ENCODE assay signal across 10 cellular contexts in the genomic region with DNA sequence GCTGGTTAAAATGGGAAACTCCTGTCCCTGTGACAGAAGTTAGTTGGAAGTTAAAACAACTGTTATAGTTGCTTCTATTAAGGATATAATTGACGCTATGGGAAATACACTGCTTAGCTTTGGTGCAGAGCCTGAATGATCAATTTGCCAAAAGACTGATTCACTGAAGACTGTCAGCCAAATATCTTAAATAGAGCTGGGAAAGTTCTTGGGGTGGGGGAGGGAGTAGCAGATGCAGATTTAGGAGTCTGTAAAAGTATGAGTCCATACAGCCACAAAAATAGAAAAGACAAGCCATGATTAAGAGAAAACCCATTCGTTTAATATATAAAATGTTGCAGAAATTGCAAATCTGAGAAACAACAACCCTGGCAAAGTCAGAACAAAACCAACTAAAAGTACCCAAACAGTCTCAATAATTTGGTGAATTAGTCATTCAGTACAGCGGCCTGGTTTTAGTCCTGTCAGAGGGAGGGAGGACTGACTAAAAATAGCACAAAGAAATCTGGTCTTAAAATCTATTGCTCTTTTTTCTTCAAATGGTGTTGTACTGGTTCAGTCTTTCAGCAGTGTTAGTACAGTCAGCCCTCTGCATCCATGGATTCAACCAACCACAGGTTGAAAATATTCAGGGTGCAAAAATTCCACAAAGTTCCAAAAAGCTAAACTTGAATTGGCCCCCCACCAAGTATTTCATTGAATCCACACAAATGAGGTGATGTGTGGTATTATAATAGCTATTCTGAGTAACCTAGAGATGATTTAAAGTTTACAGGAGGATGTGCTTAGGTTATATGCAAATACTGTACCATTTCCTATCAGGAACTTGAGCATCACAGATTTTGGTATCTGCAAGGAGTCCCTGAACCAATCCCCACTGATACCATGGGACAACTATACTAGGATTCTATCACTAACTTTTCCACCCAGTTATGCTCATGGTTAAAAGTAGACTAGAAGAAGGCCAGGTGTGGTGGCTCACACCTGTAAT. TPM values are rescaled to one million over a fixed set of nuclear protein-coding genes. Genes with fewer than 3 reads are reported as not detected.
DNase-seq lines count a peak whose midpoint lies in the region; ATAC-seq, FAIRE-seq and TF ChIP-seq lines count a peak whose summit lies in the region.
"Had no signal": no experiment of that assay in that cellular context is flagged by ENCODE, and none has a peak within 500 bp of the region (broad histone marks: within the 10 kb centered on the region; RNA-seq: fewer than 3 reads in every experiment).

No MANE protein-coding gene starts in this region.

- no peak for TF ChIP-seq RAD21 in GM12878 (IDR thresholded peaks at IDR 0.05; ENCODE audit: insufficient read depth, low read depth, low read length)

- no peak for TF ChIP-seq EP300 in GM12878 (IDR thresholded peaks at IDR 0.05; ENCODE audit: borderline replicate concordance in 1 of 2, control insufficient read depth in 1 of 2, low read depth in 2 of 2, low read length in 2 of 2)

- H3K36me3 Mint-ChIP-seq in Caco-2 (ENCODE audit: insufficient read depth, unreplicated experiment): peaks cover 28% of the 10 kb centered on the region

- no peak for DNase-seq in activated CD4-positive, CD25-positive, alpha-beta regulatory T cell treated with anti-CD3 and anti-CD28 coated beads, Interleukin-2, amount 50 U/mL, for 72 hours
- DNase-seq in GM12878 (ENCODE audit: low read depth, low spot score) (no peak), HK-2 (ENCODE audit: unreplicated experiment) (no peak), Caco-2 (no peak)
- no peak for DNase-seq in stimulated activated naive CD8-positive, alpha-beta T cell treated with anti-CD3 and anti-CD28 coated beads, Interleukin-15, Interleukin-2, amounts not matched to agents 100 U/mL and 50 U/mL, for 24 hours
- DNase-seq: psoas muscle had no signal

- in situ Hi-C loops in GM12878 (cut with MboI): no loop called here

- CTCF ChIA-PET in GM12878 (lab: Yijun Ruan, JAX) (interaction anchor here (1.0 to 5.4 kb wide), 6 partner anchors 9 to 225 kb away, joined by 3 to 34 read pairs (median 6); partner anchors contain the start of gene STK17A), Caco-2 (lab: Charles Lee) (interaction anchor here (1.5 kb wide), 1 partner anchor 30 kb away, joined by 4 read pairs; the partner anchor contains the start of gene STK17A)

- 1% methylated on average over 3 of the region's 3 CpGs for WGBS in GM12878 (ENCODE audit: insufficient coverage, insufficient replicate concordance, low lambda C conversion rate, missing lambda C conversion rate)

- H3K27me3 ChIP-seq in GM12878 (replicated peaks in 1 of 2; ENCODE audit: control insufficient read depth in 2 of 2, insufficient read depth in 2 of 2, low read length in 1 of 2) (no peaks in the 10 kb centered on the region), Caco-2 (replicated peaks; ENCODE audit: control insufficient read depth, insufficient read depth, low read length) (no peaks in the 10 kb centered on the region)

- POLR2A ChIA-PET in GM12878 (lab: Charles Lee) (interaction anchor here (0.6 to 1.8 kb wide), 6 partner anchors 9 to 28 kb away, joined by 3 to 5 read pairs (median 4); no protein-coding TSS in a partner anchor), Caco-2 (lab: Charles Lee) (no interaction called here)

- H3K4me3 ChIP-seq in GM12878 (no peak overlapping the region), Caco-2 (ENCODE audit: low read depth, low read length) (no peak overlapping the region)
- H3K4me3 ChIP-seq: psoas muscle had no signal

- no peaks in the 10 kb centered on the region for H3K9me3 Mint-ChIP-seq in Caco-2 (ENCODE audit: unreplicated experiment)

- SMC1A ChIA-PET in GM12878 (lab: Charles Lee; ENCODE audit: uncharacterized antibody, unreplicated experiment): interaction anchor here (0.6 to 2.1 kb wide), 11 partner anchors 9 to 87 kb away, joined by 3 to 9 read pairs (median 5); partner anchors contain the start of gene STK17A

- peaks cover 11% of the 10 kb centered on the region for H3K4me1 ChIP-seq in GM12878 (ENCODE audit: control insufficient read depth, insufficient read depth, low read length)
- H3K4me1 ChIP-seq in Caco-2: no peaks in the 10 kb centered on the region

- H3K4me3 Mint-ChIP-seq in Caco-2 (ENCODE audit: unreplicated experiment): no peak overlapping the region

- H3K36me3 ChIP-seq in GM12878 (ENCODE audit: control insufficient read depth in 2 of 2, insufficient read depth in 2 of 2, low read length in 1 of 2): peaks cover 20 to 53% of the 10 kb centered on the region in 2 experiments
- peaks cover 1% of the 10 kb centered on the region; the same call in 1 of the 2 replicates for H3K36me3 ChIP-seq in Caco-2 (ENCODE audit: control insufficient read depth, insufficient read depth, low read length)

- no peak for TF ChIP-seq POLR2A in GM12878 (IDR thresholded peaks at IDR 0.05; ENCODE audit: low read depth, low read length)

- ATAC-seq in activated CD4-positive, CD25-positive, alpha-beta regulatory T cell treated with anti-CD3 and anti-CD28 coated beads, Interleukin-2, amount 50 U/mL, for 24 hours: peak; percentile 91 to 93
- ATAC-seq in HG03095 (IDR thresholded peaks at IDR 0.05; ENCODE audit: unreplicated experiment) (peak; percentile 66), GM12878 (peak; percentile 78), GM18858 (IDR thresholded peaks at IDR 0.05; ENCODE audit: unreplicated experiment) (no peak)
- ATAC-seq in stimulated activated naive CD8-positive, alpha-beta T cell treated with anti-CD3 and anti-CD28 coated beads, Interleukin-15, Interleukin-2, amounts not matched to agents 100 U/mL and 50 U/mL, for 24 hours: peak; percentile 87

- H2AFZ ChIP-seq in GM12878 (ENCODE audit: control insufficient read depth, low read depth, low read length): no peak overlapping the region

- H3K27ac ChIP-seq in GM12878 (ENCODE audit: control insufficient read depth, insufficient read depth): peak overlapping the region; percentile 38; the same call in 1 of the 2 replicates
- H3K27ac ChIP-seq: 22Rv1, psoas muscle had no signal

- H3K9me3 ChIP-seq in GM12878 (replicated peaks; ENCODE audit: control insufficient read depth, insufficient read depth, low read length): no peaks in the 10 kb centered on the region
- no peaks in the 10 kb centered on the region for H3K9me3 ChIP-seq in Caco-2
- H3K9me3 ChIP-seq: psoas muscle had no signal

- H3K79me2 ChIP-seq in GM12878 (ENCODE audit: control insufficient read depth, insufficient read depth, low read length): peaks cover 56% of the 10 kb centered on the region

- H3K4me2 ChIP-seq in GM12878 (ENCODE audit: control insufficient read depth, insufficient read depth): peak overlapping the region; percentile 51

- TF ChIP-seq CTCF in GM12878 (IDR thresholded peaks at IDR 0.05 in 2 of 3, conservative IDR thresholded peaks at IDR 0.05 in 1 of 3; ENCODE audit: control insufficient read depth in 2 of 3, extremely low read depth in 1 of 3, insufficient read depth in 1 of 3, low read depth in 3 of 3, low read length in 3 of 3): no peak
- TF ChIP-seq CTCF in Caco-2 (IDR thresholded peaks at IDR 0.05; ENCODE audit: insufficient read depth in 1 of 2, low read depth in 1 of 2, low read length in 1 of 2, severe bottlenecking in 1 of 2, unreplicated experiment in 1 of 2): no peak

- H3K9ac ChIP-seq in GM12878 (ENCODE audit: control insufficient read depth, insufficient read depth, low read length): no peak overlapping the region

- no peaks in the 10 kb centered on the region for H3K27me3 Mint-ChIP-seq in Caco-2 (ENCODE audit: insufficient read depth, unreplicated experiment)

- TSS peak; percentile 7 for BruUV-seq in GM12878 (replicated peaks; lab: Mats Ljungman, UMichigan)
- BruUV-seq in Caco-2 (replicated peaks; lab: Mats Ljungman, UMichigan): no TSS peak

- RAD21 ChIA-PET in GM12878 (lab: Charles Lee; ENCODE audit: unreplicated experiment): interaction anchor here (1.0 to 2.9 kb wide), 6 partner anchors 23 to 87 kb away, joined by 3 to 16 read pairs (median 4); partner anchors contain the start of gene STK17A

- 0 out of 2 replicates have a peak, but pooled peaks cover 6% of the 10 kb centered on the region for H4K20me1 ChIP-seq in GM12878 (ENCODE audit: control insufficient read depth, insufficient read depth)

- H3K4me1 Mint-ChIP-seq in Caco-2 (ENCODE audit: low read depth, unreplicated experiment): no peaks in the 10 kb centered on the region

- intact Hi-C loops in GM12878 (cut with micrococcal nuclease; ENCODE audit: unreplicated experiment) (loop anchor here (1.0 kb wide), 1 partner anchor 31 kb away; no protein-coding TSS in a partner anchor), Caco-2 (cut with micrococcal nuclease; ENCODE audit: unreplicated experiment) (no loop called here)

- no peak overlapping the region for H3K27ac Mint-ChIP-seq in Caco-2 (ENCODE audit: unreplicated experiment)

- FAIRE-seq in GM12878 (lab: Jason Lieb, UNC): peak; percentile 49

TF ChIP-seq in GM12878, 131 proteins besides CTCF, POLR2A, EP300 and RAD21 (continues in another document):
- TF ChIP-seq SREBF2 (IDR thresholded peaks at IDR 0.05; ENCODE audit: low read length) (no peak), CREM (IDR thresholded peaks at IDR 0.05; ENCODE audit: low read depth) (peak; percentile 55; the same call in 1 of the 2 replicates), ZNF207 (IDR thresholded peaks at IDR 0.05; ENCODE audit: borderline replicate concordance) (no peak), YBX1 (IDR thresholded peaks at IDR 0.05) (no peak), EZH2 (IDR thresholded peaks at IDR 0.05; ENCODE audit: borderline replicate concordance, control insufficient read depth, low read depth, low read length) (no peak), ZSCAN29 (IDR thresholded peaks at IDR 0.05) (no peak), ZNF24 (IDR thresholded peaks at IDR 0.05) (no peak), SMARCA5 (IDR thresholded peaks at IDR 0.05) (no peak)

RNA-seq across cellular contexts. Expression of gene STK17A, which starts 30.0 kb away (rescaled TPM):
- 94.4 and 99.8 TPM in 2 replicates for total RNA-seq in GM12878 (2013; cell fraction: nucleolus; rRNA removed)
- 65.9 and 80.7 TPM in 2 replicates for total RNA-seq in GM12878 (2014; rRNA removed)
- total RNA-seq in GM12878 (2014; rRNA removed; fragmentation: Illumina TruSeq; extraction: Trizol): 72.3 and 76.6 TPM in 2 replicates
- total RNA-seq in GM12878 (2021): 60.9 and 65.6 TPM in 2 replicates
- 51.0 TPM for polyA plus RNA-seq in GM12878 (2011; ENCODE audit: low read depth)
- 77.4 and 138 TPM in 2 replicates for polyA plus RNA-seq in GM12878 (2011; rRNA removed)
- polyA plus RNA-seq in GM12878 (2011; cell fraction: cytosol; rRNA removed): 24.4 and 26.9 TPM in 2 replicates
- 39.7 and 43.6 TPM in 2 replicates for polyA plus RNA-seq in GM12878 (2011; cell fraction: nucleus; rRNA removed)
- polyA plus RNA-seq in GM12878 (2012): 60.4 and 72.7 TPM in 2 replicates
- polyA plus RNA-seq in GM12878 (2014; fragmentation: Illumina TruSeq; extraction: Trizol): 74.9 and 104 TPM in 2 replicates
- 10 to 100 TPM; 18.5 to 27.6 TPM for polyA plus RNA-seq in GM12878 (2014; fragmentation: Nextera tagmentation; extraction: Ambion mirVana)
- polyA plus RNA-seq in GM12878 (2014; rRNA removed): 51.7 and 66.6 TPM in 2 replicates
- 10 to 100 TPM; 91.0 to 91.6 TPM for polyA plus RNA-seq in GM12878 (2016; fragmentation: Nextera tagmentation; extraction: Ambion mirVana)
- 21.0 and 30.4 TPM in 2 replicates for polyA minus RNA-seq in GM12878 (2011; rRNA and poly(A)+ RNA removed)
- polyA minus RNA-seq in GM12878 (2011; cell fraction: cytosol; rRNA and poly(A)+ RNA removed): 16.0 and 19.9 TPM in 2 replicates
- polyA minus RNA-seq in GM12878 (2011; cell fraction: nucleus; rRNA and poly(A)+ RNA removed): 20.2 and 32.9 TPM in 2 replicates
- total RNA-seq in Caco-2 (2022): 19.2 and 19.6 TPM in 2 replicates
